In genomic region chr13:49516467-49516866, GRCh38 we compare ENCODE assay signal across 22 cellular contexts.
"Had no signal": no experiment of that assay in that cellular context is flagged by ENCODE, and none has a peak within 500 bp of the region (broad histone marks: within the 10 kb centered on the region; RNA-seq: fewer than 3 reads in every experiment).

No MANE protein-coding gene starts in this region.

- H3K27ac ChIP-seq: colonic mucosa, transverse colon, uterus, WERI-Rb-1 had no signal

- H3K27me3 ChIP-seq: colonic mucosa, transverse colon, uterus had no signal

- H3K4me3 ChIP-seq: colonic mucosa, transverse colon, uterus had no signal

- ATAC-seq: left colon had no signal

- DNase-seq: activated CD4-positive, alpha-beta T cell treated with anti-CD3 and anti-CD28 coated beads for 1 hour; activated CD4-positive, alpha-beta T cell treated with anti-CD3 and anti-CD28 coated beads, Interleukin-2, amount 50 U/mL, for 48 hours; activated effector memory CD4-positive, alpha-beta T cell treated with Interleukin-2 at 50 U/mL for 16 hours; activated T-cell treated with anti-CD3 and anti-CD28 coated beads for 4 hours; amniotic stem cell; colonic mucosa; erythroblast; foreskin melanocyte; glutamatergic neuron; hypothalamus; islet precursor cell; left colon; midbrain; retina; stimulated activated CD4-positive, alpha-beta T cell treated with anti-CD3 and anti-CD28 coated beads, Interleukin-12 subunit alpha, Interleukin-12 subunit beta, amount 100 ng/mL, for 4 hours; stimulated activated CD4-positive, alpha-beta T cell treated with anti-CD3 and anti-CD28 coated beads, Interleukin-1b, Interleukin-23, amount 100 ng/mL, for 48 hours; transverse colon; uterus; WERI-Rb-1 had no signal

- H3K4me1 Mint-ChIP-seq: nephron had no signal

- H3K27me3 Mint-ChIP-seq: activated naive CD8-positive, alpha-beta T cell; stimulated activated naive CD8-positive, alpha-beta T cell treated with anti-CD3 and anti-CD28 coated beads, Interleukin-15, Interleukin-2, amounts not matched to agents 100 ng/mL and 50 ng/mL, for 24 hours had no signal

- H3K36me3 ChIP-seq: colonic mucosa, uterus, WERI-Rb-1 had no signal

- H3K9me3 Mint-ChIP-seq: nephron; stimulated activated naive CD8-positive, alpha-beta T cell treated with anti-CD3 and anti-CD28 coated beads, Interleukin-15, Interleukin-2, amounts not matched to agents 100 ng/mL and 50 ng/mL, for 24 hours had no signal

- H3K27ac Mint-ChIP-seq: nephron had no signal

- H3K9me3 ChIP-seq: colonic mucosa, transverse colon, uterus had no signal

- H3K4me3 Mint-ChIP-seq: activated naive CD8-positive, alpha-beta T cell; nephron; stimulated activated naive CD8-positive, alpha-beta T cell treated with anti-CD3 and anti-CD28 coated beads, Interleukin-15, Interleukin-2, amounts not matched to agents 100 ng/mL and 50 ng/mL, for 24 hours had no signal
